Comparison of ENCODE assay signal across 12 cellular contexts in the genomic region with DNA sequence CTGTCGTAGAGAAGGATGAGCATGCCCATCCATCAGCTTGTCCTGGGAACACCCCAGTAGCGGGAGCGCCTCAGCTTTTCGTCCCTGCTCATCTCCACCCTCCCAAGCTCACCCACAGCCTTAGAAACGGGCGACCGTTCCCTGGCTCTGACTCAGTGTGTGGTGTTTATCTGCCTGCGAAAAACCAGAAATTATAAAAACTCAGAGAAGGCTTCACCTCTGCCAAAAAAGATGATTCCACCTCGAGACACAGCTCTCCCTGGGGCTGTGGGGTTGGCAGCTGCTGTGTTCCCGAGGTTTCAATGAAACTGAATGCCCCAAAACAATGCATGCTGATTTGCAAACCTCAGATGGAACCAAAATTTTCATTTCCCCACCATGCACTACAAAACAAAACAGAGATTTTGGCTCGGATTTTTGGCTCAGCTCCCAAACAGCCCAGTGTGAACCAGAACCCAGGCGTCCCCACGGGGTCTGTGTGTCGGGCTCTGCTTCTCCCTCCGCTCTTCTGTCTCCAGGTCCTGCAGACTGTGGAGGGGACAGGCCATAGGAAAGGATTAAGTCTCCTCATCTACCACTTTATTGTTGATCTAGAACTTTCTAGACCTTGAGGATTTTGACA.
DNase-seq lines count a peak whose midpoint lies in the region; ATAC-seq and TF ChIP-seq lines count a peak whose summit lies in the region.
"Had no signal": no experiment of that assay in that cellular context is flagged by ENCODE, and none has a peak within 500 bp of the region (broad histone marks: within the 10 kb centered on the region; RNA-seq: fewer than 3 reads in every experiment).

No MANE protein-coding gene starts in this region.

- H4K20me1 ChIP-seq in neural progenitor cell (ENCODE audit: low read depth), result no peaks in the 10 kb centered on the region

- TF ChIP-seq POLR2A in right lobe of liver (IDR thresholded peaks at IDR 0.05), result no peak

- peaks cover 16% of the 10 kb centered on the region for H3K27me3 Mint-ChIP-seq in neural progenitor cell (ENCODE audit: insufficient read depth, low read depth)

- no peaks in the 10 kb centered on the region for H3F3A ChIP-seq in neural progenitor cell (ENCODE audit: low read depth)

- DNase-seq in AG04450 (ENCODE audit: low read depth, low spot score), result no peak
- DNase-seq in NCI-H446 treated with DMSO at 0.1 percent for 48 hours (lab: John Stamatoyannopoulos, UW), result peak; percentile 59
- DNase-seq in epithelial cell of esophagus (ENCODE audit: low read depth), result peak; percentile 47
- no peak for DNase-seq in neural progenitor cell (ENCODE audit: low spot score)
- DNase-seq in right lobe of liver, result no peak
- no peak for DNase-seq in NCI-H345 treated with DMSO at 0.1 percent for 48 hours (lab: John Stamatoyannopoulos, UW; ENCODE audit: unreplicated experiment)
- DNase-seq in activated naive CD4-positive, alpha-beta T cell treated with anti-CD3 and anti-CD28 coated beads, Interleukin-2, amount 50 U/mL, for 72 hours (ENCODE audit: low spot score in 2 of 2), result no peak
- no peak for DNase-seq in activated effector memory CD4-positive, alpha-beta T cell treated with anti-CD3 and anti-CD28 coated beads, Interleukin-2, amount 50 U/mL, for 16 hours
- DNase-seq: AML-193, NCI-H187, T-cell had no signal

- H3K4me3 ChIP-seq in AG04450 (ENCODE audit: low read depth, low read length) (peak overlapping the region; percentile 11; the same call in 1 of the 2 replicates), epithelial cell of esophagus (ENCODE audit: low read length) (no peak overlapping the region), neural progenitor cell (no peak overlapping the region), right lobe of liver (no peak overlapping the region)

- H3K9me3 ChIP-seq in AG04450 (ENCODE audit: control insufficient read depth, insufficient read depth, low read length) (peaks cover 2% of the 10 kb centered on the region; the same call in 1 of the 2 replicates), neural progenitor cell (ENCODE audit: low read depth) (no peaks in the 10 kb centered on the region), right lobe of liver (no peaks in the 10 kb centered on the region)
- H3K9me3 ChIP-seq: tibial artery had no signal

- intact Hi-C loops in right lobe of liver (cut with DNase I), result no loop called here

- peak overlapping the region; percentile 12 for H3K27ac Mint-ChIP-seq in neural progenitor cell
- H3K27ac Mint-ChIP-seq in activated naive CD4-positive, alpha-beta T cell treated with anti-CD3 and anti-CD28 coated beads, Interleukin-2, amount 50 U/mL, for 72 hours, result no peak overlapping the region
- H3K27ac Mint-ChIP-seq: T-cell had no signal

- WGBS in right lobe of liver (ENCODE audit: insufficient coverage, low coverage, low lambda C conversion rate, missing lambda C conversion rate), result 69% methylated on average over 9 of the region's 15 CpGs

- CTCF ChIA-PET in AG04450 (lab: Charles Lee), result interaction anchor here (1.3 to 2.8 kb wide), 3 partner anchors 21 to 228 kb away, joined by 4 to 12 read pairs (median 5); no protein-coding TSS in a partner anchor

- TF ChIP-seq CTCF in AG04450 (IDR thresholded peaks at IDR 0.05; ENCODE audit: low read depth, low read length) (no peak), epithelial cell of esophagus (IDR thresholded peaks at IDR 0.05; ENCODE audit: insufficient read depth, low read depth, low read length, missing control alignments) (no peak), neural progenitor cell (IDR thresholded peaks at IDR 0.05) (no peak), right lobe of liver (IDR thresholded peaks at IDR 0.05) (no peak)

- H3K36me3 Mint-ChIP-seq in neural progenitor cell, result no peaks in the 10 kb centered on the region
- peaks cover 0 to 7% of the 10 kb centered on the region in 2 donors for H3K36me3 Mint-ChIP-seq in activated naive CD4-positive, alpha-beta T cell treated with anti-CD3 and anti-CD28 coated beads, Interleukin-2, amount 50 U/mL, for 72 hours
- H3K36me3 Mint-ChIP-seq: T-cell had no signal

- ATAC-seq in right lobe of liver, result no peak
- ATAC-seq in activated naive CD4-positive, alpha-beta T cell treated with anti-CD3 and anti-CD28 coated beads, Interleukin-2, amount 50 U/mL, for 72 hours, result no peak
- ATAC-seq: T-cell had no signal

- H3K27me3 ChIP-seq in AG04450 (ENCODE audit: control insufficient read depth, insufficient read depth, low read length) (no peaks in the 10 kb centered on the region), neural progenitor cell (no peaks in the 10 kb centered on the region), right lobe of liver (no peaks in the 10 kb centered on the region)

- no peak overlapping the region for H2AFZ ChIP-seq in neural progenitor cell (replicated peaks)

- POLR2A ChIA-PET in AG04450 (lab: Yijun Ruan, JAX), result interaction anchor here (0.6 to 1.7 kb wide), 2 partner anchors 21 to 40 kb away, joined by 3 to 6 read pairs; no protein-coding TSS in a partner anchor

- H3K4me2 ChIP-seq in neural progenitor cell, result no peak overlapping the region

- H3K36me3 ChIP-seq in neural progenitor cell (no peaks in the 10 kb centered on the region), right lobe of liver (no peaks in the 10 kb centered on the region)
- H3K36me3 ChIP-seq: tibial artery had no signal

- H3K79me2 ChIP-seq in neural progenitor cell (ENCODE audit: low read depth), result no peaks in the 10 kb centered on the region

- no peak overlapping the region for H3K9ac ChIP-seq in neural progenitor cell

- H3K4me1 ChIP-seq in neural progenitor cell, result no peaks in the 10 kb centered on the region
- peaks cover 0 to 31% (median 12%) of the 10 kb centered on the region in 4 donors for H3K4me1 ChIP-seq in right lobe of liver

- H3K27ac ChIP-seq in AG04450 (ENCODE audit: low read depth, low read length), result peak overlapping the region; percentile 84
- H3K27ac ChIP-seq in neural progenitor cell, result no peak overlapping the region
- H3K27ac ChIP-seq in right lobe of liver, result no peak overlapping the region
- H3K27ac ChIP-seq: tibial artery had no signal

- H3K9me3 Mint-ChIP-seq in neural progenitor cell, result peaks cover 2% of the 10 kb centered on the region
- H3K9me3 Mint-ChIP-seq in activated naive CD4-positive, alpha-beta T cell treated with anti-CD3 and anti-CD28 coated beads, Interleukin-2, amount 50 U/mL, for 72 hours, result peaks cover 3 to 13% of the 10 kb centered on the region in 2 donors
- H3K9me3 Mint-ChIP-seq: T-cell had no signal

- H3K4me3 Mint-ChIP-seq in neural progenitor cell, result no peak overlapping the region
- H3K4me3 Mint-ChIP-seq: T-cell had no signal

- H3K4me1 Mint-ChIP-seq in neural progenitor cell, result peaks cover 6% of the 10 kb centered on the region

Comparison
In these comparisons a context has a peak if more than half of its experiments do, and no peak if none do; other contexts are left out.
1. DNase-seq: peak in NCI-H446 treated with DMSO at 0.1 percent for 48 hours (single experiment) and epithelial cell of esophagus (single experiment); none in AG04450 (single experiment), neural progenitor cell (single experiment), right lobe of liver (0 of 3), NCI-H345 treated with DMSO at 0.1 percent for 48 hours (single experiment), activated naive CD4-positive, alpha-beta T cell treated with anti-CD3 and anti-CD28 coated beads, Interleukin-2, amount 50 U/mL, for 72 hours (0 of 2) and activated effector memory CD4-positive, alpha-beta T cell treated with anti-CD3 and anti-CD28 coated beads, Interleukin-2, amount 50 U/mL, for 16 hours (single experiment).